In the genomic region with DNA sequence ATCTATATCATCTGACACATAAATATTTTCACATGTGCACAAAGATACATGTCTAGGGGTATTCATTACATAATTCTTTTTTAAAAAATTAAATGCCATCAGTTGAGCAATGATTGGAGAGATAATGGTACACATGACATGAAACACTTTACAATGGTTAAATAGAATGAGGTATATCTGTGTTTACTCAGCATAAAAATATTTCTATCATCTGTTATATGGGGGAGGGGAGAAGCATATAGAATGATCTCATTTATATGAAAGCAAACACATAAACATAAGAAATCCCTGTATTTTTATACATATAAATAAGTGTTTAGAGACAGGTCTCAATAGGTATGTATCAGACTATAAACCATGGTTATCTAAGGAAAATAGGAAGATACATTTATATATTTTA, we compare ENCODE assay signal across 25 cellular contexts.
A peak's percentile ranks its signal among the peaks of the same experiment; 100 is the strongest.
DNase-seq lines count a peak whose midpoint lies in the region; ATAC-seq, FAIRE-seq and TF ChIP-seq lines count a peak whose summit lies in the region.
"Had no signal": no experiment of that assay in that cellular context is flagged by ENCODE, and none has a peak within 500 bp of the region (broad histone marks: within the 10 kb centered on the region; RNA-seq: fewer than 3 reads in every experiment).

No MANE protein-coding gene starts in this region.

- H3K9me2 ChIP-seq in PC-3 (replicated peaks; ENCODE audit: low read length): no peaks in the 10 kb centered on the region

- intact Hi-C loops in PC-3 (cut with micrococcal nuclease): no loop called here

- TF ChIP-seq CTCF in KMS-11 (conservative IDR thresholded peaks at IDR 0.05; ENCODE audit: low read depth, low read length): no peak
- no peak for TF ChIP-seq CTCF in PC-3 (conservative IDR thresholded peaks at IDR 0.05; ENCODE audit: low read depth, low read length)
- no peak for TF ChIP-seq CTCF in coronary artery (IDR thresholded peaks at IDR 0.05)

- H3K9ac ChIP-seq in KMS-11: no peak overlapping the region
- no peak overlapping the region for H3K9ac ChIP-seq in PC-3 (ENCODE audit: low read length)
- H3K9ac ChIP-seq: BLaER1 had no signal

- no peaks in the 10 kb centered on the region for H3K36me3 ChIP-seq in KMS-11 (ENCODE audit: insufficient read depth)
- no peaks in the 10 kb centered on the region for H3K36me3 ChIP-seq in PC-3 (ENCODE audit: low read depth, low read length)
- H3K36me3 ChIP-seq: BE2C had no signal

- H4K20me1 ChIP-seq in KMS-11 (ENCODE audit: insufficient read depth) (no peaks in the 10 kb centered on the region), PC-3 (ENCODE audit: low read length) (no peaks in the 10 kb centered on the region)

- H3K4me1 ChIP-seq in KMS-11 (ENCODE audit: low read depth, poor library complexity, severe bottlenecking): peaks cover 51% of the 10 kb centered on the region
- peaks cover 24% of the 10 kb centered on the region for H3K4me1 ChIP-seq in PC-3 (ENCODE audit: insufficient read depth, low read length)
- H3K4me1 ChIP-seq: BE2C had no signal

- H3K27me3 ChIP-seq in KMS-11 (ENCODE audit: insufficient read depth, low read depth) (no peaks in the 10 kb centered on the region), PC-3 (ENCODE audit: low read length) (no peaks in the 10 kb centered on the region)
- H3K27me3 ChIP-seq: BE2C, BLaER1 had no signal

- peak; percentile 54 for DNase-seq in ELR (ENCODE audit: low read depth)
- DNase-seq in PC-3: peak; percentile 28
- no peak for DNase-seq in stimulated activated naive CD8-positive, alpha-beta T cell treated with anti-CD3 and anti-CD28 coated beads, Interleukin-15, Interleukin-2, amounts not matched to agents 100 U/mL and 50 U/mL, for 24 hours
- no peak for DNase-seq in coronary artery (ENCODE audit: low spot score)
- no peak for DNase-seq in activated CD8-positive, alpha-beta memory T cell treated with anti-CD3 and anti-CD28 coated beads, Interleukin-2, amount 50 U/mL, for 48 hours
- DNase-seq in pons (ENCODE audit: low spot score): no peak
- DNase-seq: ACHN; BE2C; C1 segment of cervical spinal cord; CD4-positive, alpha-beta memory T cell; CD4-positive, CD25-positive, alpha-beta regulatory T cell; CD8-positive, alpha-beta memory T cell; COR-L47; DMS 273 treated with DMSO at 0.1 percent for 48 hours; DMS153; DMS53; DMS79; DND-41; GF-D8 had no signal

- H3K27ac ChIP-seq in KMS-11 (no peak overlapping the region), PC-3 (ENCODE audit: low read length) (no peak overlapping the region), coronary artery (no peak overlapping the region)
- H3K27ac ChIP-seq: 22Rv1, BLaER1 had no signal

- H3K4me2 ChIP-seq in KMS-11 (peak overlapping the region; percentile 82), PC-3 (ENCODE audit: low read length) (no peak overlapping the region)
- H3K4me2 ChIP-seq: BLaER1 had no signal

- POLR2A ChIA-PET in PC-3 (lab: Charles Lee; ENCODE audit: unreplicated experiment): no interaction called here

- H2AFZ ChIP-seq in KMS-11 (ENCODE audit: low read depth): no peak overlapping the region
- H2AFZ ChIP-seq in PC-3 (ENCODE audit: low read length): no peak overlapping the region

- ATAC-seq in PC-3: peak; percentile 51; the same call in 1 of the 2 replicates
- no peak for ATAC-seq in stimulated activated naive CD8-positive, alpha-beta T cell treated with anti-CD3 and anti-CD28 coated beads, Interleukin-15, Interleukin-2, amounts not matched to agents 100 U/mL and 50 U/mL, for 24 hours

- H3F3A ChIP-seq in PC-3 (ENCODE audit: low read length, unreplicated experiment): no peaks in the 10 kb centered on the region

- H3K79me2 ChIP-seq in KMS-11 (ENCODE audit: insufficient read depth, low read depth) (peaks cover 24% of the 10 kb centered on the region), PC-3 (ENCODE audit: low read length) (0 out of 2 replicates have a peak, but pooled peaks cover 2% of the 10 kb centered on the region)

- CTCF ChIA-PET in PC-3 (lab: Charles Lee): no interaction called here

- H3K4me3 ChIP-seq in KMS-11 (IDR thresholded peaks at IDR 0.05; ENCODE audit: insufficient read depth, low read depth, low read length) (no peak overlapping the region), PC-3 (ENCODE audit: low read length) (no peak overlapping the region), coronary artery (no peak overlapping the region)
- H3K4me3 ChIP-seq: BLaER1 had no signal

- no TSS peak for BruUV-seq in PC-3 (replicated peaks; lab: Mats Ljungman, UMichigan)

- H3K9me3 ChIP-seq in PC-3 (ENCODE audit: low read length): no peaks in the 10 kb centered on the region
- H3K9me3 ChIP-seq: BE2C had no signal

- peak; percentile 57 for FAIRE-seq in A204.1 (lab: Jason Lieb, UNC)
- FAIRE-seq: GM12891, GM19239 had no signal

Comparison
In these comparisons a context has a peak if more than half of its experiments do, and no peak if none do; other contexts are left out.
1. DNase-seq: peak in ELR (single experiment) and PC-3 (single experiment); none in stimulated activated naive CD8-positive, alpha-beta T cell treated with anti-CD3 and anti-CD28 coated beads, Interleukin-15, Interleukin-2, amounts not matched to agents 100 U/mL and 50 U/mL, for 24 hours (single experiment), coronary artery (single experiment), activated CD8-positive, alpha-beta memory T cell treated with anti-CD3 and anti-CD28 coated beads, Interleukin-2, amount 50 U/mL, for 48 hours (single experiment) and pons (single experiment).